In genomic region chr16:1349951-1350350, GRCh38 we compare ENCODE assay signal across 15 cellular contexts. TPM values are rescaled to one million over a fixed set of nuclear protein-coding genes. Genes with fewer than 3 reads are reported as not detected.
DNase-seq lines count a peak whose midpoint lies in the region; ATAC-seq and TF ChIP-seq lines count a peak whose summit lies in the region.
"Had no signal": no experiment of that assay in that cellular context is flagged by ENCODE, and none has a peak within 500 bp of the region (broad histone marks: within the 10 kb centered on the region; RNA-seq: fewer than 3 reads in every experiment).

No MANE protein-coding gene starts in this region.

- TF ChIP-seq CTCF in progenitor cell of endocrine pancreas (IDR thresholded peaks at IDR 0.05; ENCODE audit: unreplicated experiment) = no peak

- no peaks in the 10 kb centered on the region for H3K9me3 ChIP-seq in NT2/D1 (ENCODE audit: insufficient read depth, low read length)

- H3K27me3 ChIP-seq in NT2/D1 (ENCODE audit: insufficient read depth, insufficient read length) = no peaks in the 10 kb centered on the region

- H3K27me3 Mint-ChIP-seq in activated T-cell treated with anti-CD3 and anti-CD28 coated beads, Interleukin-2, amount 50 U/mL, for 24 hours = no peaks in the 10 kb centered on the region
- H3K27me3 Mint-ChIP-seq in central memory CD8-positive, alpha-beta T cell = no peaks in the 10 kb centered on the region
- no peaks in the 10 kb centered on the region for H3K27me3 Mint-ChIP-seq in progenitor cell of endocrine pancreas

- ATAC-seq in central memory CD8-positive, alpha-beta T cell (replicated peaks; ENCODE audit: extremely low read depth, poor library complexity, severe bottlenecking) = no peak

- no peaks in the 10 kb centered on the region for H3K9me3 Mint-ChIP-seq in activated T-cell treated with anti-CD3 and anti-CD28 coated beads, Interleukin-2, amount 50 U/mL, for 24 hours
- no peaks in the 10 kb centered on the region for H3K9me3 Mint-ChIP-seq in central memory CD8-positive, alpha-beta T cell
- H3K9me3 Mint-ChIP-seq in progenitor cell of endocrine pancreas (ENCODE audit: low read depth) = no peaks in the 10 kb centered on the region

- peaks cover 44% of the 10 kb centered on the region for H3K36me3 ChIP-seq in NT2/D1 (ENCODE audit: insufficient read depth, insufficient read length, low read length)

- no peak overlapping the region for H3K9ac ChIP-seq in NT2/D1 (ENCODE audit: insufficient read length, low read depth)

- peak overlapping the region; percentile 85 for H3K4me3 Mint-ChIP-seq in activated T-cell treated with anti-CD3 and anti-CD28 coated beads, Interleukin-2, amount 50 U/mL, for 24 hours
- peak overlapping the region; percentile 78 for H3K4me3 Mint-ChIP-seq in central memory CD8-positive, alpha-beta T cell
- H3K4me3 Mint-ChIP-seq in progenitor cell of endocrine pancreas (ENCODE audit: low read depth) = peak overlapping the region; percentile 76

- peaks cover 31% of the 10 kb centered on the region for H3K4me1 Mint-ChIP-seq in activated T-cell treated with anti-CD3 and anti-CD28 coated beads, Interleukin-2, amount 50 U/mL, for 24 hours (ENCODE audit: low read depth)
- peaks cover 25% of the 10 kb centered on the region for H3K4me1 Mint-ChIP-seq in central memory CD8-positive, alpha-beta T cell
- H3K4me1 Mint-ChIP-seq in progenitor cell of endocrine pancreas (ENCODE audit: low read depth) = peaks cover 9% of the 10 kb centered on the region

- H3K36me3 Mint-ChIP-seq in activated T-cell treated with anti-CD3 and anti-CD28 coated beads, Interleukin-2, amount 50 U/mL, for 24 hours (ENCODE audit: low read depth) = peaks cover 36% of the 10 kb centered on the region
- peaks cover 43% of the 10 kb centered on the region for H3K36me3 Mint-ChIP-seq in central memory CD8-positive, alpha-beta T cell (ENCODE audit: insufficient read depth)
- no peaks in the 10 kb centered on the region for H3K36me3 Mint-ChIP-seq in progenitor cell of endocrine pancreas (ENCODE audit: insufficient read depth)

- peak overlapping the region; percentile 8 for H3K4me3 ChIP-seq in NT2/D1 (ENCODE audit: insufficient read length, low read depth)
- H3K4me3 ChIP-seq: lung had no signal

- in situ Hi-C loops in KBM-7 (cut with MboI; ENCODE audit: low pct_unique_long_range_greater_than_20kb, low sequenced_read_pairs) = no loop called here

- peaks cover 7% of the 10 kb centered on the region for H3K4me1 ChIP-seq in NT2/D1 (ENCODE audit: insufficient read depth, insufficient read length)

- peak overlapping the region; percentile 88 for H3K27ac Mint-ChIP-seq in activated T-cell treated with anti-CD3 and anti-CD28 coated beads, Interleukin-2, amount 50 U/mL, for 24 hours
- peak overlapping the region; percentile 74 for H3K27ac Mint-ChIP-seq in central memory CD8-positive, alpha-beta T cell (ENCODE audit: low read depth)
- no peak overlapping the region for H3K27ac Mint-ChIP-seq in progenitor cell of endocrine pancreas

- DNase-seq in activated T-cell treated with anti-CD3 and anti-CD28 coated beads, Interleukin-2, amount 50 U/mL, for 24 hours = no peak
- DNase-seq in activated T-cell treated with anti-CD3 and anti-CD28 coated beads for 4 hours (no peak), NT2/D1 (ENCODE audit: low read depth, low spot score) (no peak), progenitor cell of endocrine pancreas (ENCODE audit: low spot score, unreplicated experiment) (no peak), DMS79 treated with DMSO at 0.1 percent for 48 hours (lab: John Stamatoyannopoulos, UW) (no peak), KBM-7 (no peak)
- DNase-seq in central memory CD8-positive, alpha-beta T cell (ENCODE audit: low spot score in 2 of 2) = no peak
- no peak for DNase-seq in stimulated activated CD4-positive, alpha-beta T cell treated with anti-CD3 and anti-CD28 coated beads, Interleukin-4, amount 100 ng/mL, for 4 hours
- DNase-seq: ACHN, NCI-H187, NCI-H82, occipital lobe, substantia nigra, T1000 had no signal

RNA-seq across cellular contexts. Expression of gene TSR3, which starts 1.7 kb away (rescaled TPM):
- 52.6 and 56.8 TPM in 2 replicates for total RNA-seq in progenitor cell of endocrine pancreas

RNA-seq across cellular contexts. Expression of gene GNPTG, which starts 1.8 kb away (rescaled TPM):
- total RNA-seq in progenitor cell of endocrine pancreas = 49.7 and 51.7 TPM in 2 replicates

RNA-seq across cellular contexts. Expression of gene BAIAP3, which starts 16.5 kb away (rescaled TPM):
- 17.5 and 18.2 TPM in 2 replicates for total RNA-seq in progenitor cell of endocrine pancreas

RNA-seq across cellular contexts. Expression of gene UBE2I, which starts 40.5 kb away (rescaled TPM):
- 211 and 212 TPM in 2 replicates for total RNA-seq in progenitor cell of endocrine pancreas
